ENCODE assay signal across 18 cellular contexts in genomic region chr2:2524340-2524941, GRCh38.
"Had no signal": no experiment of that assay in that cellular context is flagged by ENCODE, and none has a peak within 500 bp of the region (broad histone marks: within the 10 kb centered on the region; RNA-seq: fewer than 3 reads in every experiment).

No MANE protein-coding gene starts in this region.

- H3K36me3 ChIP-seq: spleen had no signal

- H3K4me1 ChIP-seq: spleen had no signal

- FAIRE-seq: TTC549 had no signal

- H3K4me3 ChIP-seq: hepatocyte, spleen had no signal

- ATAC-seq: left cardiac atrium; naive thymus-derived CD4-positive, alpha-beta T cell; stimulated activated naive B cell treated with anti-CD40 and anti-IgM and Interleukin-4, amounts not matched to agents 10 μg/mL and 1 μg/mL and 100 μg/mL, for 72 hours had no signal

- H3K27me3 ChIP-seq: hepatocyte had no signal

- H3K9me3 ChIP-seq: spleen had no signal

- DNase-seq: activated CD4-positive, alpha-beta T cell treated with anti-CD3 and anti-CD28 coated beads, Interleukin-2, amount 10 ng/mL, durations not matched to agents 7 days and 5 days; activated CD4-positive, CD25-positive, alpha-beta regulatory T cell; activated CD8-positive, alpha-beta memory T cell treated with anti-CD3 and anti-CD28 coated beads for 24 hours; activated naive CD4-positive, alpha-beta T cell treated with anti-CD3 and anti-CD28 coated beads, Interleukin-2, amount 10 ng/mL, durations not matched to agents 7 days and 5 days; cerebellar nuclear complex; dermis blood vessel endothelial cell; endodermal cell; erythroblast; left cardiac atrium; naive thymus-derived CD4-positive, alpha-beta T cell; right cardiac atrium; spleen; stimulated activated CD4-positive, alpha-beta T cell treated with anti-CD3 and anti-CD28 coated beads, Interleukin-2, amount 100 ng/mL, for 24 hours; stimulated activated naive B cell treated with anti-CD40 and anti-IgM and Interleukin-4, amounts not matched to agents 10 μg/mL and 1 μg/mL and 100 μg/mL, for 72 hours; T-helper 2 cell; trophoblast cell had no signal

- H3K27ac ChIP-seq: hepatocyte, spleen had no signal
